In genomic region chr19:4473011-4473410, GRCh38 we compare ENCODE assay signal across 8 cellular contexts. TPM values are rescaled to one million over a fixed set of nuclear protein-coding genes. Genes with fewer than 3 reads are reported as not detected.
A peak's percentile ranks its signal among the peaks of the same experiment; 100 is the strongest.
DNase-seq lines count a peak whose midpoint lies in the region; ATAC-seq and TF ChIP-seq lines count a peak whose summit lies in the region.

No MANE protein-coding gene starts in this region.

- DNase-seq in HCT116 (ENCODE audit: low read depth, low spot score) = no peak
- DNase-seq in activated CD8-positive, alpha-beta T cell treated with anti-CD3 and anti-CD28 coated beads for 36 hours = no peak
- peak; percentile 81 for DNase-seq in spleen
- DNase-seq in NCI-H1092 (lab: John Stamatoyannopoulos, UW) = no peak

- H4K20me1 ChIP-seq in HCT116 (ENCODE audit: insufficient read depth) = no peaks in the 10 kb centered on the region

- no peaks in the 10 kb centered on the region for H3K27me3 Mint-ChIP-seq in activated CD8-positive, alpha-beta T cell treated with anti-CD3 and anti-CD28 coated beads for 36 hours

- TF ChIP-seq RAD21 in HCT116 (IDR thresholded peaks at IDR 0.05; ENCODE audit: low read depth) = no peak

- H3K79me2 ChIP-seq in HCT116 (ENCODE audit: insufficient read depth, low read length) = peaks cover 27% of the 10 kb centered on the region

- RAD21 ChIA-PET in HCT116 (lab: Charles Lee; ENCODE audit: low non-redundant PET in 1 of 2, low total read pairs in 2 of 2, uncharacterized antibody in 2 of 2, unreplicated experiment in 2 of 2) = no interaction called here

- H3K27ac ChIP-seq in HCT116 (ENCODE audit: low read depth, low read length) = peak overlapping the region; percentile 85
- H3K27ac ChIP-seq in spleen = peak overlapping the region in 3 of 8 donors; percentile 93 to 96 (median 94)

- H3K36me3 ChIP-seq in HCT116 (ENCODE audit: control insufficient read depth in 1 of 2, insufficient read depth in 2 of 2, low read length in 2 of 2) (peaks cover 8 to 13% of the 10 kb centered on the region in 2 experiments; a peak in 3 of 4 replicates), iPS-15b (ENCODE audit: control insufficient read depth, insufficient read depth, low read length) (peaks cover 17% of the 10 kb centered on the region), spleen (peaks cover 0 to 32% (median 23%) of the 10 kb centered on the region in 6 donors)

- H2AFZ ChIP-seq in HCT116 (ENCODE audit: low read depth, low read length, poor library complexity, severe bottlenecking) = no peak overlapping the region

- TF ChIP-seq POLR2A in HCT116 (IDR thresholded peaks at IDR 0.05; ENCODE audit: borderline replicate concordance, extremely low read depth, insufficient read depth, insufficient read length) (no peak), spleen (IDR thresholded peaks at IDR 0.05) (no peak)

- CTCF ChIA-PET in HCT116 (lab: Charles Lee) = no interaction called here
- CTCF ChIA-PET in activated CD8-positive, alpha-beta T cell treated with anti-CD3 and anti-CD28 coated beads for 36 hours (lab: Charles Lee) = interaction anchor here (1.2 to 1.4 kb wide), 2 partner anchors 51 to 164 kb away, joined by 3 to 4 read pairs; no protein-coding TSS in a partner anchor

- H3K27ac Mint-ChIP-seq in activated CD8-positive, alpha-beta T cell treated with anti-CD3 and anti-CD28 coated beads for 36 hours = no peak overlapping the region

- POLR2A ChIA-PET in HCT116 (lab: Charles Lee) = no interaction called here
- POLR2A ChIA-PET in activated CD8-positive, alpha-beta T cell treated with anti-CD3 and anti-CD28 coated beads for 36 hours (lab: Charles Lee) = interaction anchor here (0.6 to 1.1 kb wide), 5 partner anchors 15 to 70 kb away, joined by 3 to 4 read pairs (median 3); partner anchors contain the start of genes CHAF1A and LRG1

- peak overlapping the region; percentile 79 for H3K4me3 Mint-ChIP-seq in activated CD8-positive, alpha-beta T cell treated with anti-CD3 and anti-CD28 coated beads for 36 hours

- TF ChIP-seq CTCF in HCT116 (IDR thresholded peaks at IDR 0.05 in 2 of 3, conservative IDR thresholded peaks at IDR 0.05 in 1 of 3; ENCODE audit: borderline replicate concordance in 1 of 3, insufficient read depth in 1 of 3, low read depth in 2 of 3, low read length in 2 of 3) (no peak), spleen (IDR thresholded peaks at IDR 0.05 in 8 of 11, conservative IDR thresholded peaks at IDR 0.05 in 3 of 11) (no peak)
- no peak for TF ChIP-seq CTCF in activated CD8-positive, alpha-beta T cell treated with anti-CD3 and anti-CD28 coated beads for 36 hours (IDR thresholded peaks at IDR 0.05)

- no peaks in the 10 kb centered on the region for H3K9me2 ChIP-seq in HCT116 (ENCODE audit: insufficient read depth)

- peak overlapping the region; percentile 99 for H3K4me2 ChIP-seq in HCT116 (ENCODE audit: low read length)

- H3K4me1 ChIP-seq in HCT116 (ENCODE audit: control insufficient read depth in 1 of 2, insufficient read depth in 2 of 2, low read length in 2 of 2) (peaks cover 14 to 29% of the 10 kb centered on the region in 2 experiments), iPS-15b (ENCODE audit: control insufficient read depth, insufficient read depth, low read length) (no peaks in the 10 kb centered on the region), spleen (peaks cover 17 to 42% (median 33%) of the 10 kb centered on the region in 6 donors)

- H3K27me3 ChIP-seq in HCT116 (ENCODE audit: insufficient read depth, low read length) (no peaks in the 10 kb centered on the region), iPS-15b (ENCODE audit: control insufficient read depth, insufficient read depth, low read length) (no peaks in the 10 kb centered on the region), spleen (replicated peaks in 1 of 7) (no peaks in the 10 kb centered on the region)

- H3K4me3 ChIP-seq in HCT116 (replicated peaks in 1 of 2; ENCODE audit: low read depth in 1 of 2, low read length in 2 of 2) (peak overlapping the region; percentile 91 to 92), iPS-15b (ENCODE audit: low read depth, low read length) (peak overlapping the region; percentile 80), spleen (peak overlapping the region; percentile 87 to 99 (median 94))

- peaks cover 3% of the 10 kb centered on the region for H3K36me3 Mint-ChIP-seq in activated CD8-positive, alpha-beta T cell treated with anti-CD3 and anti-CD28 coated beads for 36 hours (ENCODE audit: low read depth)

- intact Hi-C loops in HCT116 (cut with micrococcal nuclease) = no loop called here
- intact Hi-C loops in activated CD8-positive, alpha-beta T cell treated with anti-CD3 and anti-CD28 coated beads for 36 hours (cut with micrococcal nuclease) = no loop called here
- intact Hi-C loops in spleen (cut with DNase I; ENCODE audit: low total_unique reads) = no loop called here

- no peaks in the 10 kb centered on the region for H3K9me3 Mint-ChIP-seq in activated CD8-positive, alpha-beta T cell treated with anti-CD3 and anti-CD28 coated beads for 36 hours

- H3K4me1 Mint-ChIP-seq in activated CD8-positive, alpha-beta T cell treated with anti-CD3 and anti-CD28 coated beads for 36 hours (ENCODE audit: low read depth) = peaks cover 21% of the 10 kb centered on the region

- no TSS peak for BruUV-seq in HCT116 (replicated peaks; lab: Mats Ljungman, UMichigan)

- 20 to 52% (median 23%) methylated on average over 1 to 20 of the region's 20 CpGs for WGBS in spleen, 5 donors

- H3K9me3 ChIP-seq in HCT116 (ENCODE audit: control insufficient read depth in 1 of 2, insufficient read depth in 1 of 2, low read depth in 1 of 2, low read length in 2 of 2) (no peaks in the 10 kb centered on the region), iPS-15b (ENCODE audit: control insufficient read depth, insufficient read depth, low read length) (no peaks in the 10 kb centered on the region), spleen (no peaks in the 10 kb centered on the region)

- peak overlapping the region; percentile 92 for H3K9ac ChIP-seq in HCT116 (ENCODE audit: low read length)
- peak overlapping the region; percentile 73 for H3K9ac ChIP-seq in iPS-15b (ENCODE audit: low read depth, low read length)

- ATAC-seq in HCT116 = no peak
- no peak for ATAC-seq in activated CD8-positive, alpha-beta T cell treated with anti-CD3 and anti-CD28 coated beads for 36 hours
- ATAC-seq in HG02798 (IDR thresholded peaks at IDR 0.05; ENCODE audit: poor library complexity, unreplicated experiment) = no peak
- ATAC-seq in HG03442 (IDR thresholded peaks at IDR 0.05; ENCODE audit: unreplicated experiment) = no peak
- ATAC-seq in GM18520 (IDR thresholded peaks at IDR 0.05; ENCODE audit: unreplicated experiment) = no peak

TF ChIP-seq in HCT116, 20 proteins besides CTCF, POLR2A, EP300 and RAD21:
- TF ChIP-seq SRF (IDR thresholded peaks at IDR 0.05; ENCODE audit: low read depth) (no peak), ZNF274 (IDR thresholded peaks at IDR 0.05; ENCODE audit: low read depth, low read length) (no peak), FOSL1 (IDR thresholded peaks at IDR 0.05; ENCODE audit: low read depth) (no peak), POLR2AphosphoS5 (IDR thresholded peaks at IDR 0.05; ENCODE audit: low read depth, low read length) (no peak), YY1 (IDR thresholded peaks at IDR 0.05; ENCODE audit: extremely low read depth, insufficient replicate concordance, low read depth, low read length) (no peak), JUND (IDR thresholded peaks at IDR 0.05) (no peak), ELF1 (IDR thresholded peaks at IDR 0.05; ENCODE audit: borderline replicate concordance, low read depth) (no peak)

RNA-seq across cellular contexts. Expression of gene HDGFL2, which starts 0.9 kb away (rescaled TPM):
- total RNA-seq in HCT116 (2021; ENCODE audit: unreplicated experiment) (75.2 TPM), spleen (10 to 100 TPM; 23.2 to 39.7 (median 29.4) TPM)
- polyA plus RNA-seq in HCT116 (2012) = 47.5 and 53.8 TPM in 2 replicates
- 10 to 100 TPM; 37.5 to 44.0 TPM for total RNA-seq in activated CD8-positive, alpha-beta T cell treated with anti-CD3 and anti-CD28 coated beads for 36 hours
- polyA plus RNA-seq in spleen = 100 to 1,000 TPM in 1 of 3 donors, 10 to 100 TPM in 2; 25.3 to 136 (median 26.0) TPM

RNA-seq across cellular contexts. Expression of gene UBXN6, which starts 15.4 kb away (rescaled TPM):
- total RNA-seq in HCT116 (2021; ENCODE audit: unreplicated experiment) (76.5 TPM), spleen (100 to 1,000 TPM in 2 of 7 donors, 10 to 100 TPM in 5; 72.3 to 132 (median 89.8) TPM)
- 75.7 and 76.0 TPM in 2 replicates for polyA plus RNA-seq in HCT116 (2012)
- total RNA-seq in activated CD8-positive, alpha-beta T cell treated with anti-CD3 and anti-CD28 coated beads for 36 hours = 10 to 100 TPM; 35.8 to 36.5 TPM
- 100 to 1,000 TPM in 2 of 3 donors, 10 to 100 TPM in 1; 76.4 to 146 (median 123) TPM for polyA plus RNA-seq in spleen

RNA-seq across cellular contexts. Expression of gene PLIN4, which starts 45.3 kb away (rescaled TPM):
- 2.3 TPM for total RNA-seq in HCT116 (2021; ENCODE audit: unreplicated experiment)
- polyA plus RNA-seq in HCT116 (2012) = 1.8 and 2.0 TPM in 2 replicates
- under 1 TPM in 1 of 2 experiments, not detected in 1; 0.05 TPM for total RNA-seq in activated CD8-positive, alpha-beta T cell treated with anti-CD3 and anti-CD28 coated beads for 36 hours
- total RNA-seq in spleen = 10 to 100 TPM in 1 of 7 donors, 1 to 10 TPM in 5, under 1 TPM in 1; 0.85 to 10.2 (median 4.5) TPM
- 1 to 10 TPM in 1 of 3 donors, under 1 TPM in 2; 0.27 to 1.2 (median 0.52) TPM for polyA plus RNA-seq in spleen
